Comparison of ENCODE assay signal across 8 cellular contexts in genomic region chr7:25619963-25620799, GRCh38.
DNase-seq lines count a peak whose midpoint lies in the region; ATAC-seq, FAIRE-seq and TF ChIP-seq lines count a peak whose summit lies in the region.

No MANE protein-coding gene starts in this region.

- no peaks in the 10 kb centered on the region for H3K9me3 ChIP-seq in Peyer's patch
- H3K9me3 ChIP-seq in effector memory CD4-positive, alpha-beta T cell (ENCODE audit: control insufficient read depth, low read length), result no peaks in the 10 kb centered on the region
- H3K9me3 ChIP-seq in left lung, result no peaks in the 10 kb centered on the region

- FAIRE-seq in GM12891 (lab: Jason Lieb, UNC), result peak; percentile 5

- no peak for TF ChIP-seq POLR2A in GM12891 (IDR thresholded peaks at IDR 0.05; ENCODE audit: low read depth, low read length)
- no peak for TF ChIP-seq POLR2A in Peyer's patch (IDR thresholded peaks at IDR 0.05)

- TF ChIP-seq CTCF in Peyer's patch (IDR thresholded peaks at IDR 0.05) (no peak), left lung (IDR thresholded peaks at IDR 0.05) (no peak)

- no peaks in the 10 kb centered on the region for H3K27me3 ChIP-seq in Peyer's patch
- H3K27me3 ChIP-seq in effector memory CD4-positive, alpha-beta T cell (replicated peaks; ENCODE audit: control insufficient read depth, insufficient read depth, low read length, poor library complexity, severe bottlenecking), result no peaks in the 10 kb centered on the region
- H3K27me3 ChIP-seq in left lung, result no peaks in the 10 kb centered on the region

- H3K27ac ChIP-seq in Peyer's patch (peak overlapping the region; percentile 72 to 82 (median 75)), left lung (peak overlapping the region in 1 of 2 donors; percentile 19)
- no peak overlapping the region for H3K27ac ChIP-seq in effector memory CD4-positive, alpha-beta T cell (ENCODE audit: insufficient read depth, low read length, poor library complexity, severe bottlenecking)

- DNase-seq in GM12891 (ENCODE audit: insufficient read length, low spot score) (no peak), Peyer's patch (peak in 2 of 3 donors; percentile 68 to 86), pons (ENCODE audit: low spot score) (peak; percentile 68), SHP77 treated with DMSO at 0.1 percent for 48 hours (lab: John Stamatoyannopoulos, UW) (no peak), left lung (no peak)
- DNase-seq in effector memory CD4-positive, alpha-beta T cell, result no peak

- intact Hi-C loops in left lung (cut with DNase I), result no loop called here

- H3K4me3 ChIP-seq in Peyer's patch (no peak overlapping the region), left lung (no peak overlapping the region)
- H3K4me3 ChIP-seq in effector memory CD4-positive, alpha-beta T cell (ENCODE audit: insufficient read depth, low read depth, low read length, poor library complexity, severe bottlenecking), result peak overlapping the region; percentile 11

- ATAC-seq in GM19463 (IDR thresholded peaks at IDR 0.05; ENCODE audit: unreplicated experiment) (no peak), HG02884 (IDR thresholded peaks at IDR 0.05; ENCODE audit: unreplicated experiment) (no peak), left lung (no peak)

- H3K4me1 ChIP-seq in Peyer's patch, result peaks cover 0 to 4% (median 0%) of the 10 kb centered on the region in 4 donors
- H3K4me1 ChIP-seq in effector memory CD4-positive, alpha-beta T cell (ENCODE audit: control insufficient read depth, insufficient read depth, low read length, poor library complexity, severe bottlenecking), result peaks cover 9% of the 10 kb centered on the region
- H3K4me1 ChIP-seq in left lung, result peaks cover 0 to 9% of the 10 kb centered on the region in 2 donors

- no peaks in the 10 kb centered on the region for H3K36me3 ChIP-seq in Peyer's patch
- no peaks in the 10 kb centered on the region for H3K36me3 ChIP-seq in effector memory CD4-positive, alpha-beta T cell (ENCODE audit: control insufficient read depth, insufficient read depth, low read length)
- no peaks in the 10 kb centered on the region for H3K36me3 ChIP-seq in left lung

TF ChIP-seq in GM12891, 5 proteins besides CTCF, POLR2A, EP300 and RAD21:
- no peak for TF ChIP-seq POLR2AphosphoS5 (IDR thresholded peaks at IDR 0.05; ENCODE audit: low read depth, low read length)
- TF ChIP-seq POU2F2 (IDR thresholded peaks at IDR 0.05; ENCODE audit: low read depth, low read length), result no peak
- no peak for TF ChIP-seq PAX5 (IDR thresholded peaks at IDR 0.05; ENCODE audit: insufficient read depth, low read length, severe bottlenecking)
- TF ChIP-seq TAF1 (IDR thresholded peaks at IDR 0.05; ENCODE audit: low read depth, low read length), result no peak
- no peak for TF ChIP-seq SPI1 (IDR thresholded peaks at IDR 0.05; ENCODE audit: low read depth, low read length)

Comparison
In these comparisons a context has a peak if more than half of its experiments do, and no peak if none do; other contexts are left out.
1. DNase-seq: peak in Peyer's patch (2 of 3) and pons (single experiment); none in GM12891 (single experiment), effector memory CD4-positive, alpha-beta T cell (0 of 3), SHP77 treated with DMSO at 0.1 percent for 48 hours (single experiment) and left lung (0 of 2).